Comparison of ENCODE assay signal across 8 cellular contexts in genomic region chr1:181134543-181135461, GRCh38. TPM values are rescaled to one million over a fixed set of nuclear protein-coding genes. Genes with fewer than 3 reads are reported as not detected.
A peak's percentile ranks its signal among the peaks of the same experiment; 100 is the strongest.
DNase-seq lines count a peak whose midpoint lies in the region; ATAC-seq and TF ChIP-seq lines count a peak whose summit lies in the region.

No MANE protein-coding gene starts in this region.

- no peak overlapping the region for H2AFZ ChIP-seq in neural progenitor cell (replicated peaks)

- no peak for TF ChIP-seq EP300 in Ishikawa (IDR thresholded peaks at IDR 0.05; ENCODE audit: borderline replicate concordance)

- no peak for TF ChIP-seq RAD21 in Ishikawa (IDR thresholded peaks at IDR 0.05; ENCODE audit: low read depth)

- no peak overlapping the region for H3K9ac ChIP-seq in neural progenitor cell

- no peaks in the 10 kb centered on the region for H3K79me2 ChIP-seq in neural progenitor cell (ENCODE audit: low read depth)

- peaks cover 1% of the 10 kb centered on the region for H3K36me3 Mint-ChIP-seq in neural progenitor cell

- no peak overlapping the region for H3K4me2 ChIP-seq in neural progenitor cell

- no peaks in the 10 kb centered on the region for H3K36me3 ChIP-seq in neural progenitor cell

- no peaks in the 10 kb centered on the region for H3K9me3 ChIP-seq in neural progenitor cell (ENCODE audit: low read depth)

- H3F3A ChIP-seq in neural progenitor cell (ENCODE audit: low read depth): peaks cover 17% of the 10 kb centered on the region

- ATAC-seq in GM21423 (IDR thresholded peaks at IDR 0.05; ENCODE audit: unreplicated experiment): peak; percentile 28
- no peak for ATAC-seq in GM18519 (IDR thresholded peaks at IDR 0.05; ENCODE audit: low FRiP score, unreplicated experiment)

- H3K27ac Mint-ChIP-seq in neural progenitor cell: peak overlapping the region; percentile 53

- no peak for TF ChIP-seq CTCF in neural progenitor cell (IDR thresholded peaks at IDR 0.05)

- H3K4me1 ChIP-seq in neural progenitor cell: peaks cover 30% of the 10 kb centered on the region

- no peaks in the 10 kb centered on the region for H3K27me3 ChIP-seq in neural progenitor cell

- H3K27ac ChIP-seq in epithelial cell of prostate: peak overlapping the region; percentile 97
- H3K27ac ChIP-seq in neural progenitor cell: no peak overlapping the region

- no peaks in the 10 kb centered on the region for H4K20me1 ChIP-seq in neural progenitor cell (ENCODE audit: low read depth)

- peaks cover 64% of the 10 kb centered on the region for H3K4me1 Mint-ChIP-seq in neural progenitor cell

- peaks cover 2% of the 10 kb centered on the region for H3K9me3 Mint-ChIP-seq in neural progenitor cell

- no peak overlapping the region for H3K4me3 ChIP-seq in neural progenitor cell

- no peak overlapping the region for H3K4me3 Mint-ChIP-seq in neural progenitor cell

- H3K27me3 Mint-ChIP-seq in neural progenitor cell (ENCODE audit: insufficient read depth, low read depth): peaks cover 15% of the 10 kb centered on the region

- DNase-seq in DMS 273 (lab: John Stamatoyannopoulos, UW; ENCODE audit: unreplicated experiment) (peak; percentile 69), DMS 273 treated with DMSO at 0.1 percent for 48 hours (lab: John Stamatoyannopoulos, UW) (no peak), SW480 (ENCODE audit: low spot score) (peak; percentile 72), epithelial cell of prostate (ENCODE audit: low read depth, low spot score) (peak; percentile 89), neural progenitor cell (ENCODE audit: low spot score) (no peak)

TF ChIP-seq in Ishikawa, 13 proteins besides CTCF, POLR2A, EP300 and RAD21:
- TF ChIP-seq TCF12 (IDR thresholded peaks at IDR 0.05; ENCODE audit: low read depth) (peak; percentile 50; the same call in 1 of the 2 replicates), MAX (IDR thresholded peaks at IDR 0.05) (peak; percentile 84), EGR1 (IDR thresholded peaks at IDR 0.05) (no peak)

RNA-seq across cellular contexts. Expression of gene IER5, which starts 46.3 kb away (rescaled TPM):
- 8.0 and 15.3 TPM in 2 replicates for total RNA-seq in neural progenitor cell (ENCODE audit: low replicate concordance)

Comparison
In these comparisons a context has a peak if more than half of its experiments do, and no peak if none do; other contexts are left out.
1. DNase-seq: peak in DMS 273 (single experiment), SW480 (single experiment) and epithelial cell of prostate (single experiment); none in DMS 273 treated with DMSO at 0.1 percent for 48 hours (single experiment) and neural progenitor cell (single experiment).